Comparison of ENCODE assay signal across 1 cellular context in genomic region chr6:159128978-159129377, GRCh38.
TF ChIP-seq lines count a peak whose summit lies in the region.

No MANE protein-coding gene starts in this region.

TF ChIP-seq in K562, 482 proteins besides CTCF, POLR2A, EP300 and RAD21:
- TF ChIP-seq ATF2 (CRISPR knock-in tag; IDR thresholded peaks at IDR 0.05) (0 out of 2 replicates have a peak, but pooled peaks have one; percentile 41), ZNF347 (CRISPR knock-in tag; IDR thresholded peaks at IDR 0.05; ENCODE audit: low read depth) (no peak), JUN (IDR thresholded peaks at IDR 0.05; ENCODE audit: borderline replicate concordance, low read depth, low read length) (no peak), JUN (CRISPR knock-in tag; IDR thresholded peaks at IDR 0.05; ENCODE audit: borderline replicate concordance) (no peak)
